ENCODE assay signal across 22 cellular contexts in the genomic region with DNA sequence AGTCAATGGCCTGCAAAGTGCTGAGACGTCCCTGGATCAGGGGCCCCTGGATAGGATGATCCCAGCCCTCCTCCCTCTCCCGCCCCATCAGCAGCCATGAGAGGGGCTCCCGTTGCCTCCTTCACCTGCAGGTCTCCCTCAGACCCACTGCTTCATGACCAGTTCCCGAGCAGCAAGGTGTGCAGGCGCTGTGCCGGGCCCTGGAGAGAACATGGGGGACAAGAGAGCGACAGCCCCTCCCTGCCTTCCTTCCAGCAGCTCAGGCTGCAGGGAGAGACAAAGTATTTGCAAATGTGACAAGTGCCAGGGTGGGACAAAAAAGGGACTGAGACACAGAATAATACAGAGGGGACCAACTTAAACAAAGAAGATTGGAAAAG.
"Had no signal": no experiment of that assay in that cellular context is flagged by ENCODE, and none has a peak within 500 bp of the region (broad histone marks: within the 10 kb centered on the region; RNA-seq: fewer than 3 reads in every experiment).

No MANE protein-coding gene starts in this region.

- H3K9me3 ChIP-seq: left lung, mucosa of descending colon, pancreas, prostate gland, stomach, testis, thyroid gland, transverse colon, upper lobe of left lung, vagina had no signal

- DNase-seq: kidney, left lung, midbrain, right cardiac atrium had no signal

- H3K27ac Mint-ChIP-seq: immature natural killer cell; memory B cell; nephron progenitor cell; stimulated activated effector memory CD8-positive, alpha-beta T cell treated with anti-CD3 and anti-CD28 coated beads, Interleukin-12 subunit alpha, Interleukin-12 subunit beta, amount 100 ng/mL, for 72 hours had no signal

- H3K36me3 Mint-ChIP-seq: immature natural killer cell; memory B cell; naive thymus-derived CD4-positive, alpha-beta T cell; stimulated activated effector memory CD8-positive, alpha-beta T cell treated with anti-CD3 and anti-CD28 coated beads, Interleukin-12 subunit alpha, Interleukin-12 subunit beta, amount 100 ng/mL, for 72 hours had no signal

- H3K4me1 ChIP-seq: left lung, pancreas, prostate gland, stomach, testis, thyroid gland, upper lobe of left lung, vagina had no signal

- H3K27ac ChIP-seq: left lung, pancreas, prostate gland, skin epidermis, stomach, testis, thyroid gland, transverse colon, upper lobe of left lung, vagina had no signal

- H3K4me1 Mint-ChIP-seq: immature natural killer cell; stimulated activated effector memory CD8-positive, alpha-beta T cell treated with anti-CD3 and anti-CD28 coated beads, Interleukin-12 subunit alpha, Interleukin-12 subunit beta, amount 100 ng/mL, for 72 hours had no signal

- ATAC-seq: sciatic nerve had no signal

- FAIRE-seq: islet of Langerhans, kidney, pancreas had no signal

- H3K4me3 Mint-ChIP-seq: immature natural killer cell; memory B cell; naive thymus-derived CD4-positive, alpha-beta T cell; nephron progenitor cell; stimulated activated effector memory CD8-positive, alpha-beta T cell treated with anti-CD3 and anti-CD28 coated beads, Interleukin-12 subunit alpha, Interleukin-12 subunit beta, amount 100 ng/mL, for 72 hours had no signal

- H3K9me3 Mint-ChIP-seq: immature natural killer cell; memory B cell; naive thymus-derived CD4-positive, alpha-beta T cell; nephron progenitor cell; stimulated activated effector memory CD8-positive, alpha-beta T cell treated with anti-CD3 and anti-CD28 coated beads, Interleukin-12 subunit alpha, Interleukin-12 subunit beta, amount 100 ng/mL, for 72 hours had no signal

- H3K4me3 ChIP-seq: left lung, lung, mucosa of descending colon, pancreas, prostate gland, skin epidermis, stomach, testis, thyroid gland, transverse colon, upper lobe of left lung, vagina had no signal

- H3K36me3 ChIP-seq: left lung, pancreas, prostate gland, stomach, thyroid gland, transverse colon, upper lobe of left lung, vagina had no signal

- H3K27me3 ChIP-seq: pancreas, stomach, testis, thyroid gland, transverse colon, upper lobe of left lung, vagina had no signal
